In the genomic region with DNA sequence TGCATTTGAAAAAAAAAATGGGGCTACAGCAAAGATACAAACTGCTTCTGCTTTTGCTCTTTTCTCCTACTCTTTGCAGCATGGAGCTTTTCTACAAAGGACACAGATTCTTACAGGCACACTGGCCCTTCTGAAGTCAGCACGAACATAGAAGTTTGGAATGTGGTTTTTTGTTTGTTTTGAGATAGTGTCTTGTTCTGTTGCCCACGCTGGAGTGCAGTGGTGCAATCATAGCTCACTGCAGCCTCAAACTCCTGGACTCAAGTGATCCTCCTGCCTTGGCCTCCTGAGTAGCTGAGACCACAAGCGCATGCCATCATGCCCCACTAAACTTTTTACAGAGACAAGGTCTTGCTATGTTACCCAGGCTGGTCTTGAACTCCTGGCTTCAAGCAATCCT, we compare ENCODE assay signal across 11 cellular contexts. TPM values are rescaled to one million over a fixed set of nuclear protein-coding genes. Genes with fewer than 3 reads are reported as not detected.
A peak's percentile ranks its signal among the peaks of the same experiment; 100 is the strongest.
DNase-seq lines count a peak whose midpoint lies in the region; ATAC-seq and TF ChIP-seq lines count a peak whose summit lies in the region.
"Not testable (repeated sequence)": the region's sequence is repeated elsewhere in the genome, so short reads cannot be mapped to it uniquely, and the experiment has no call there.
"Had no signal": no experiment of that assay in that cellular context is flagged by ENCODE, and none has a peak within 500 bp of the region (broad histone marks: within the 10 kb centered on the region; RNA-seq: fewer than 3 reads in every experiment).

No MANE protein-coding gene starts in this region.

- ATAC-seq in thoracic aorta (ENCODE audit: insufficient number of reproducible peaks, low FRiP score, low read depth): not testable (repeated sequence)

- H3K36me3 ChIP-seq in PC-9 (ENCODE audit: low read depth); neural cell (ENCODE audit: insufficient read depth, low read length); thoracic aorta: not testable (repeated sequence)

- peak overlapping the region; percentile 43 for H3K9ac ChIP-seq in neural cell (ENCODE audit: low read length)

- TF ChIP-seq CTCF in PC-9 (conservative IDR thresholded peaks at IDR 0.05); VCaP (conservative IDR thresholded peaks at IDR 0.05); brain (conservative IDR thresholded peaks at IDR 0.05); neural cell (IDR thresholded peaks at IDR 0.05; ENCODE audit: poor library complexity, severe bottlenecking); thoracic aorta (IDR thresholded peaks at IDR 0.05): not testable (repeated sequence)

- not testable (repeated sequence) for BruUV-seq in PC-9 (replicated peaks; lab: Mats Ljungman, UMichigan)

- TF ChIP-seq RAD21 in neural cell (conservative IDR thresholded peaks at IDR 0.05): not testable (repeated sequence)

- TF ChIP-seq EP300 in neural cell (conservative IDR thresholded peaks at IDR 0.05; ENCODE audit: poor library complexity, severe bottlenecking): not testable (repeated sequence)

- peak overlapping the region in 4 of 5 experiments; percentile 15 to 96 (median 49) for H3K27ac Mint-ChIP-seq in brain

- not testable (repeated sequence) for H3K9me3 ChIP-seq in PC-9 (ENCODE audit: insufficient read depth, low read depth); neural cell (ENCODE audit: low read length); thoracic aorta

- CTCF ChIA-PET in PC-9 (lab: Charles Lee): not testable (repeated sequence)

- H3K4me2 ChIP-seq in PC-9 (peak overlapping the region; percentile 2; the same call in 1 of the 2 replicates), neural cell (ENCODE audit: low read length) (peak overlapping the region; percentile 45)

- DNase-seq in EL (peak; percentile 38), PC-9 (peak in 1 of 2 experiments; percentile 51), fibroblast of gingiva (ENCODE audit: low read depth) (peak; percentile 57), hepatic stellate cell (ENCODE audit: low spot score) (peak; percentile 35)
- not testable (repeated sequence) for DNase-seq in thoracic aorta (ENCODE audit: low spot score)

- POLR2A ChIA-PET in PC-9 (lab: Charles Lee; ENCODE audit: unreplicated experiment): not testable (repeated sequence)

- peaks cover 32% of the 10 kb centered on the region for H3K36me3 Mint-ChIP-seq in brain

- not testable (repeated sequence) for H3F3A ChIP-seq in PC-9 (ENCODE audit: insufficient read depth, low read depth); neural cell (ENCODE audit: insufficient read depth, low read length, poor library complexity, severe bottlenecking)

- H3K9me2 ChIP-seq in PC-9 (ENCODE audit: insufficient read depth); neural cell (ENCODE audit: insufficient read depth, low read length): not testable (repeated sequence)

- not testable (repeated sequence) for H3K9me3 Mint-ChIP-seq in brain

- H2AFZ ChIP-seq in PC-9; neural cell (ENCODE audit: low read depth, low read length): not testable (repeated sequence)

- not testable (repeated sequence) for H3K79me2 ChIP-seq in PC-9 (ENCODE audit: low read depth); neural cell (replicated peaks; ENCODE audit: insufficient read depth, low read length)

- intact Hi-C loops in PC-9 (cut with micrococcal nuclease; ENCODE audit: unreplicated experiment): not testable (repeated sequence)

- H4K20me1 ChIP-seq in PC-9 (ENCODE audit: insufficient read depth); neural cell (ENCODE audit: insufficient read depth): not testable (repeated sequence)

- H3K27ac ChIP-seq in PC-9: peak overlapping the region; percentile 40; the same call in 1 of the 2 replicates
- peak overlapping the region; percentile 41 for H3K27ac ChIP-seq in VCaP
- peak overlapping the region; percentile 75 for H3K27ac ChIP-seq in neural cell (ENCODE audit: low read length)
- H3K27ac ChIP-seq in thoracic aorta: peak overlapping the region; percentile 44 to 63

- H3K4me1 Mint-ChIP-seq in brain: peaks cover 67% of the 10 kb centered on the region

- H3K27me3 ChIP-seq in PC-9 (ENCODE audit: insufficient read depth, low read depth); neural cell (ENCODE audit: insufficient read depth, low read depth, low read length); thoracic aorta (replicated peaks; ENCODE audit: insufficient read depth): not testable (repeated sequence)

- not testable (repeated sequence) for H3K27me3 Mint-ChIP-seq in brain

- H3K4me3 Mint-ChIP-seq in brain: not testable (repeated sequence)

- H3K4me3 ChIP-seq in PC-9, thoracic aorta: not testable (repeated sequence)
- H3K4me3 ChIP-seq in neural cell (ENCODE audit: low read length): peak overlapping the region; percentile 46

- H3K4me1 ChIP-seq in PC-9 (replicated peaks; ENCODE audit: insufficient read depth): peaks cover 21% of the 10 kb centered on the region
- H3K4me1 ChIP-seq in thoracic aorta (ENCODE audit: control insufficient read depth in 1 of 2, low read depth in 2 of 2): peaks cover 30 to 55% of the 10 kb centered on the region in 2 donors

RNA-seq across cellular contexts. Expression of a gene that starts 9.4 kb away (rescaled TPM):
- total RNA-seq in PC-9 (2021) (not detected in 2 replicates), thoracic aorta (10 to 100 TPM; 19.4 to 37.0 TPM)
- polyA plus RNA-seq in brain (ENCODE audit: insufficient read depth, low read depth, low replicate concordance) (not detected), neural cell (0.12 TPM in 1 of 2 replicates, not detected in the other)
- not detected in 2 replicates for polyA minus RNA-seq in neural cell
- total RNA-seq: CD8-positive, alpha-beta T cell had no signal
- polyA plus RNA-seq: BJ, IgD-negative memory B cell had no signal

Comparison
In these comparisons a context has a peak if more than half of its experiments do, and no peak if none do; other contexts are left out.
1. RNA of a gene that starts 9.4 kb away (total RNA-seq): 19.4 to 37.0 TPM in thoracic aorta; not detected in PC-9; every median in the first group is over 10 times any median in the second.
2. Peak in every context shown above with its lines, with median percentiles within 50 percentile points of each other: H3K27ac ChIP-seq.